17 cellular contexts compared by ENCODE assay signal in genomic region chr2:7525746-7526145, GRCh38.
DNase-seq lines count a peak whose midpoint lies in the region; ATAC-seq, FAIRE-seq and TF ChIP-seq lines count a peak whose summit lies in the region.
"Had no signal": no experiment of that assay in that cellular context is flagged by ENCODE, and none has a peak within 500 bp of the region (broad histone marks: within the 10 kb centered on the region; RNA-seq: fewer than 3 reads in every experiment).

No MANE protein-coding gene starts in this region.

- peaks cover 39% of the 10 kb centered on the region for H3K36me3 Mint-ChIP-seq in activated CD4-positive, alpha-beta T cell treated with anti-CD3 and anti-CD28 coated beads for 36 hours (ENCODE audit: low read depth)
- H3K36me3 Mint-ChIP-seq in stimulated activated naive CD8-positive, alpha-beta T cell treated with anti-CD3 and anti-CD28 coated beads, Interleukin-15, Interleukin-2, amounts not matched to agents 100 ng/mL and 50 ng/mL, for 24 hours (ENCODE audit: low read depth) = peaks cover 29% of the 10 kb centered on the region

- in situ Hi-C loops in GM12878 (cut with MboI) = no loop called here

- no peak overlapping the region for H3K4me2 ChIP-seq in GM12878 (ENCODE audit: control insufficient read depth, insufficient read depth)

- peaks cover 33% of the 10 kb centered on the region for H3K9me3 Mint-ChIP-seq in activated CD4-positive, alpha-beta T cell treated with anti-CD3 and anti-CD28 coated beads for 36 hours (ENCODE audit: low read depth)
- peaks cover 25% of the 10 kb centered on the region for H3K9me3 Mint-ChIP-seq in stimulated activated naive CD8-positive, alpha-beta T cell treated with anti-CD3 and anti-CD28 coated beads, Interleukin-15, Interleukin-2, amounts not matched to agents 100 ng/mL and 50 ng/mL, for 24 hours

- 0% methylated on average over 1 of the region's 1 CpG for WGBS in GM12878 (ENCODE audit: insufficient coverage, insufficient replicate concordance, low lambda C conversion rate, missing lambda C conversion rate)

- peaks cover 3% of the 10 kb centered on the region; the same call in 1 of the 3 replicates for H3K9me3 ChIP-seq in GM12878 (replicated peaks; ENCODE audit: control insufficient read depth, insufficient read depth, low read length)

- no peaks in the 10 kb centered on the region for H4K20me1 ChIP-seq in GM12878 (ENCODE audit: control insufficient read depth, insufficient read depth)

- TF ChIP-seq CTCF in GM12878 (IDR thresholded peaks at IDR 0.05 in 2 of 3, conservative IDR thresholded peaks at IDR 0.05 in 1 of 3; ENCODE audit: control insufficient read depth in 2 of 3, extremely low read depth in 1 of 3, insufficient read depth in 1 of 3, low read depth in 3 of 3, low read length in 3 of 3) = no peak

- no peak overlapping the region for H3K4me3 ChIP-seq in GM12878

- CTCF ChIA-PET in activated CD4-positive, alpha-beta T cell treated with anti-CD3 and anti-CD28 coated beads for 36 hours (lab: Charles Lee) = interaction anchor here (1.9 kb wide), 1 partner anchor 13 kb away, joined by 6 read pairs; no protein-coding TSS in a partner anchor
- CTCF ChIA-PET in GM12878 (lab: Yijun Ruan, JAX) = no interaction called here

- no peak for ATAC-seq in activated CD4-positive, alpha-beta T cell treated with anti-CD3 and anti-CD28 coated beads for 36 hours
- ATAC-seq in stimulated activated naive CD8-positive, alpha-beta T cell treated with anti-CD3 and anti-CD28 coated beads, Interleukin-15, Interleukin-2, amounts not matched to agents 100 U/mL and 50 U/mL, for 24 hours = no peak
- ATAC-seq in GM12878 (no peak), sciatic nerve (no peak)

- no peak for TF ChIP-seq POLR2A in GM12878 (IDR thresholded peaks at IDR 0.05; ENCODE audit: low read depth, low read length)

- SMC1A ChIA-PET in GM12878 (lab: Charles Lee; ENCODE audit: uncharacterized antibody, unreplicated experiment) = interaction anchor here (0.9 to 1.6 kb wide), 9 partner anchors 11 to 138 kb away, joined by 3 to 5 read pairs (median 3); no protein-coding TSS in a partner anchor

- no peak for TF ChIP-seq EP300 in GM12878 (IDR thresholded peaks at IDR 0.05; ENCODE audit: borderline replicate concordance in 1 of 2, control insufficient read depth in 1 of 2, low read depth in 2 of 2, low read length in 2 of 2)

- FAIRE-seq in GM12878 (lab: Jason Lieb, UNC) = no peak

- intact Hi-C loops in activated CD4-positive, alpha-beta T cell treated with anti-CD3 and anti-CD28 coated beads for 36 hours (cut with DNase I, micrococcal nuclease) = loop anchor here (1.0 to 5.0 kb wide), 6 partner anchors 42 to 147 kb away; no protein-coding TSS in a partner anchor
- intact Hi-C loops in GM12878 (cut with micrococcal nuclease; ENCODE audit: unreplicated experiment) (no loop called here), sciatic nerve (cut with DNase I) (no loop called here)

- no peaks in the 10 kb centered on the region for H3K36me3 ChIP-seq in GM12878 (ENCODE audit: control insufficient read depth in 2 of 2, insufficient read depth in 2 of 2, low read length in 1 of 2)

- no TSS peak for BruUV-seq in GM12878 (replicated peaks; lab: Mats Ljungman, UMichigan)

- DNase-seq in activated CD4-positive, alpha-beta T cell treated with anti-CD3 and anti-CD28 coated beads for 36 hours = no peak
- no peak for DNase-seq in activated CD4-positive, alpha-beta T cell treated with anti-CD3 and anti-CD28 coated beads for 48 hours
- no peak for DNase-seq in stimulated activated naive CD8-positive, alpha-beta T cell treated with anti-CD3 and anti-CD28 coated beads, Interleukin-15, Interleukin-2, amounts not matched to agents 100 U/mL and 50 U/mL, for 24 hours
- no peak for DNase-seq in GM12878 (ENCODE audit: low read depth, low spot score)
- no peak for DNase-seq in sciatic nerve (ENCODE audit: low spot score)
- DNase-seq in DMS 273 treated with DMSO at 0.1 percent for 48 hours (lab: John Stamatoyannopoulos, UW) = no peak
- no peak for DNase-seq in NCI-H128 (lab: John Stamatoyannopoulos, UW; ENCODE audit: unreplicated experiment)
- DNase-seq: C1 segment of cervical spinal cord, GF-D8, GOT3, MV-4-11, NCI-H1436, NCI-H2029, NCI-H2171 treated with DMSO at 0.1 percent for 48 hours, NCI-H446 treated with DMSO at 0.1 percent for 48 hours, NCI-H748 treated with DMSO at 0.1 percent for 48 hours had no signal

- H2AFZ ChIP-seq in GM12878 (ENCODE audit: control insufficient read depth, low read depth, low read length) = no peak overlapping the region

- RAD21 ChIA-PET in GM12878 (lab: Charles Lee; ENCODE audit: unreplicated experiment) = no interaction called here

- H3K27me3 ChIP-seq in GM12878 (replicated peaks in 1 of 2; ENCODE audit: control insufficient read depth in 2 of 2, insufficient read depth in 2 of 2, low read length in 1 of 2) = peaks cover 0 to 2% of the 10 kb centered on the region in 2 experiments; a peak in 1 of 4 replicates

- H3K4me1 Mint-ChIP-seq in activated CD4-positive, alpha-beta T cell treated with anti-CD3 and anti-CD28 coated beads for 36 hours = peaks cover 58% of the 10 kb centered on the region
- peaks cover 81% of the 10 kb centered on the region for H3K4me1 Mint-ChIP-seq in stimulated activated naive CD8-positive, alpha-beta T cell treated with anti-CD3 and anti-CD28 coated beads, Interleukin-15, Interleukin-2, amounts not matched to agents 100 ng/mL and 50 ng/mL, for 24 hours (ENCODE audit: low read depth)

- no peak overlapping the region for H3K27ac ChIP-seq in GM12878 (ENCODE audit: control insufficient read depth, insufficient read depth)

- no peaks in the 10 kb centered on the region for H3K79me2 ChIP-seq in GM12878 (ENCODE audit: control insufficient read depth, insufficient read depth, low read length)

- H3K27ac Mint-ChIP-seq in activated CD4-positive, alpha-beta T cell treated with anti-CD3 and anti-CD28 coated beads for 36 hours = peak overlapping the region; percentile 79
- peak overlapping the region; percentile 87 for H3K27ac Mint-ChIP-seq in stimulated activated naive CD8-positive, alpha-beta T cell treated with anti-CD3 and anti-CD28 coated beads, Interleukin-15, Interleukin-2, amounts not matched to agents 100 ng/mL and 50 ng/mL, for 24 hours

- H3K27me3 Mint-ChIP-seq in activated CD4-positive, alpha-beta T cell treated with anti-CD3 and anti-CD28 coated beads for 36 hours = no peaks in the 10 kb centered on the region
- no peaks in the 10 kb centered on the region for H3K27me3 Mint-ChIP-seq in stimulated activated naive CD8-positive, alpha-beta T cell treated with anti-CD3 and anti-CD28 coated beads, Interleukin-15, Interleukin-2, amounts not matched to agents 100 ng/mL and 50 ng/mL, for 24 hours

- POLR2A ChIA-PET in activated CD4-positive, alpha-beta T cell treated with anti-CD3 and anti-CD28 coated beads for 36 hours (lab: Charles Lee) = no interaction called here
- POLR2A ChIA-PET in GM12878 (lab: Charles Lee) = no interaction called here

- no peaks in the 10 kb centered on the region for H3K4me1 ChIP-seq in GM12878 (ENCODE audit: control insufficient read depth, insufficient read depth, low read length)

- no peak for TF ChIP-seq RAD21 in GM12878 (IDR thresholded peaks at IDR 0.05; ENCODE audit: insufficient read depth, low read depth, low read length)

- H3K4me3 Mint-ChIP-seq in activated CD4-positive, alpha-beta T cell treated with anti-CD3 and anti-CD28 coated beads for 36 hours = no peak overlapping the region
- no peak overlapping the region for H3K4me3 Mint-ChIP-seq in stimulated activated naive CD8-positive, alpha-beta T cell treated with anti-CD3 and anti-CD28 coated beads, Interleukin-15, Interleukin-2, amounts not matched to agents 100 ng/mL and 50 ng/mL, for 24 hours

- H3K9ac ChIP-seq in GM12878 (ENCODE audit: control insufficient read depth, insufficient read depth, low read length) = no peak overlapping the region

TF ChIP-seq in GM12878, 131 proteins besides CTCF, POLR2A, EP300 and RAD21:
- TF ChIP-seq SMC3 (IDR thresholded peaks at IDR 0.05; ENCODE audit: borderline replicate concordance, low read length) = no peak
- TF ChIP-seq IKZF2 (IDR thresholded peaks at IDR 0.05) = peak in 1 of 2 experiments; percentile 43; a peak in 1 of 4 replicates
- TF ChIP-seq YBX1 (IDR thresholded peaks at IDR 0.05) = no peak
- no peak for TF ChIP-seq CHD4 (IDR thresholded peaks at IDR 0.05)
- TF ChIP-seq RELA (IDR thresholded peaks at IDR 0.05; ENCODE audit: borderline replicate concordance, partially characterized antibody) = no peak
- TF ChIP-seq, protein P1, sequence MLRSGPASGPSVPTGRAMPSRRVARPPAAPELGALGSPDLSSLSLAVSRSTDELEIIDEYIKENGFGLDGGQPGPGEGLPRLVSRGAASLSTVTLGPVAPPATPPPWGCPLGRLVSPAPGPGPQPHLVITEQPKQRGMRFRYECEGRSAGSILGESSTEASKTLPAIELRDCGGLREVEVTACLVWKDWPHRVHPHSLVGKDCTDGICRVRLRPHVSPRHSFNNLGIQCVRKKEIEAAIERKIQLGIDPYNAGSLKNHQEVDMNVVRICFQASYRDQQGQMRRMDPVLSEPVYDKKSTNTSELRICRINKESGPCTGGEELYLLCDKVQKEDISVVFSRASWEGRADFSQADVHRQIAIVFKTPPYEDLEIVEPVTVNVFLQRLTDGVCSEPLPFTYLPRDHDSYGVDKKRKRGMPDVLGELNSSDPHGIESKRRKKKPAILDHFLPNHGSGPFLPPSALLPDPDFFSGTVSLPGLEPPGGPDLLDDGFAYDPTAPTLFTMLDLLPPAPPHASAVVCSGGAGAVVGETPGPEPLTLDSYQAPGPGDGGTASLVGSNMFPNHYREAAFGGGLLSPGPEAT (IDR thresholded peaks at IDR 0.05; ENCODE audit: low read depth) = peak; percentile 52; the same call in 1 of the 2 replicates
- TF ChIP-seq IKZF1 (conservative IDR thresholded peaks at IDR 0.05) = no peak; the same call in 1 of the 2 replicates

Comparison
In these comparisons a context has a peak if more than half of its experiments do, and no peak if none do; other contexts are left out.
1. intact Hi-C loops: an anchor here in activated CD4-positive, alpha-beta T cell treated with anti-CD3 and anti-CD28 coated beads for 36 hours (1.0 to 5.0 kb wide); none called in GM12878 and sciatic nerve.